In genomic region chr10:131682271-131682962, GRCh38 we compare ENCODE assay signal across 19 cellular contexts.
DNase-seq lines count a peak whose midpoint lies in the region; FAIRE-seq and TF ChIP-seq lines count a peak whose summit lies in the region.
"Had no signal": no experiment of that assay in that cellular context is flagged by ENCODE, and none has a peak within 500 bp of the region (broad histone marks: within the 10 kb centered on the region; RNA-seq: fewer than 3 reads in every experiment).

No MANE protein-coding gene starts in this region.

- H3K4me1 Mint-ChIP-seq in MCF 10A (ENCODE audit: insufficient read depth, unreplicated experiment) = no peaks in the 10 kb centered on the region
- H3K4me1 Mint-ChIP-seq: CD4-positive, alpha-beta memory T cell had no signal

- no peaks in the 10 kb centered on the region for H3K4me1 ChIP-seq in kidney (ENCODE audit: control insufficient read depth in 1 of 2, insufficient read depth in 1 of 2, low read depth in 1 of 2, low read length in 2 of 2)
- no peaks in the 10 kb centered on the region for H3K4me1 ChIP-seq in osteoblast (ENCODE audit: insufficient read depth, low read length)
- H3K4me1 ChIP-seq in sigmoid colon = no peaks in the 10 kb centered on the region
- H3K4me1 ChIP-seq: HAP-1 had no signal

- H4K20me1 ChIP-seq in osteoblast (ENCODE audit: insufficient read depth, low read length) = no peaks in the 10 kb centered on the region

- no peaks in the 10 kb centered on the region for H3K27me3 Mint-ChIP-seq in MCF 10A (ENCODE audit: insufficient read depth, unreplicated experiment)

- no peaks in the 10 kb centered on the region for H3K36me3 Mint-ChIP-seq in MCF 10A (ENCODE audit: insufficient read depth, unreplicated experiment)
- H3K36me3 Mint-ChIP-seq: CD4-positive, alpha-beta memory T cell had no signal

- H3K36me3 ChIP-seq in kidney (ENCODE audit: control insufficient read depth in 1 of 2, insufficient read depth in 2 of 2, low read length in 2 of 2) (no peaks in the 10 kb centered on the region), osteoblast (ENCODE audit: insufficient read depth, low read length) (no peaks in the 10 kb centered on the region), sigmoid colon (no peaks in the 10 kb centered on the region)
- H3K36me3 ChIP-seq: HAP-1 had no signal

- peak; percentile 26 for DNase-seq in kidney
- DNase-seq in osteoblast (ENCODE audit: insufficient read length, low spot score, missing footprints) = peak; percentile 13
- peak; percentile 40 for DNase-seq in sigmoid colon
- no peak for DNase-seq in DMS79 (lab: John Stamatoyannopoulos, UW)
- DNase-seq in MCF 10A (ENCODE audit: unreplicated experiment) = no peak
- DNase-seq in central memory CD4-positive, alpha-beta T cell = no peak
- DNase-seq: C1 segment of cervical spinal cord; Calu3; CD4-positive, alpha-beta memory T cell; COR-L47; DMS153; EL; GDM1; HFFc6 had no signal

- H3K9ac ChIP-seq in kidney (ENCODE audit: low read length in 2 of 2) = no peak overlapping the region

- POLR2A ChIA-PET in MCF 10A (lab: Yijun Ruan, JAX) = no interaction called here

- WGBS in sigmoid colon, 2 donors = 90 to 91% methylated on average over 20 of the region's 20 CpGs

- no peak overlapping the region for H3K4me3 Mint-ChIP-seq in MCF 10A (ENCODE audit: unreplicated experiment)
- H3K4me3 Mint-ChIP-seq: CD4-positive, alpha-beta memory T cell; GM23338; HFFc6 had no signal

- H3K79me2 ChIP-seq in osteoblast (ENCODE audit: insufficient read depth, low read length) = no peaks in the 10 kb centered on the region

- H3K9me3 ChIP-seq in kidney (ENCODE audit: control insufficient read depth in 1 of 2, low read length in 2 of 2) (no peaks in the 10 kb centered on the region), osteoblast (ENCODE audit: low read depth, low read length) (no peaks in the 10 kb centered on the region), sigmoid colon (no peaks in the 10 kb centered on the region)
- H3K9me3 ChIP-seq: HAP-1 had no signal

- no peak for TF ChIP-seq EP300 in sigmoid colon (IDR thresholded peaks at IDR 0.05)

- intact Hi-C loops in kidney (cut with DNase I) (no loop called here), sigmoid colon (cut with DNase I) (no loop called here), MCF 10A (cut with micrococcal nuclease) (no loop called here)

- FAIRE-seq in kidney (lab: Jason Lieb, UNC) = no peak
- FAIRE-seq: GM12878, GM19239, H54 had no signal

- TF ChIP-seq POLR2A in sigmoid colon (IDR thresholded peaks at IDR 0.05) = no peak

- H3K4me2 ChIP-seq in osteoblast (ENCODE audit: insufficient read depth, low read length) = no peak overlapping the region
- H3K4me2 ChIP-seq: GM23338 had no signal

- no peak overlapping the region for H3K4me3 ChIP-seq in kidney (ENCODE audit: low read length in 2 of 2)
- no peak overlapping the region for H3K4me3 ChIP-seq in osteoblast (ENCODE audit: insufficient read depth, low read length)
- H3K4me3 ChIP-seq in sigmoid colon = no peak overlapping the region
- H3K4me3 ChIP-seq: GM12878, GM23338, HAP-1 had no signal

- H3K9me3 Mint-ChIP-seq in MCF 10A (ENCODE audit: unreplicated experiment) = peaks cover 8% of the 10 kb centered on the region
- H3K9me3 Mint-ChIP-seq: GM23338 had no signal

- no peak overlapping the region for H3K27ac Mint-ChIP-seq in MCF 10A (ENCODE audit: low read depth, unreplicated experiment)
- H3K27ac Mint-ChIP-seq: CD4-positive, alpha-beta memory T cell; GM23338; HFFc6 had no signal

- H2AFZ ChIP-seq in osteoblast (ENCODE audit: low read length) = no peak overlapping the region
- H2AFZ ChIP-seq: GM23338 had no signal

- CTCF ChIA-PET in MCF 10A (lab: Yijun Ruan, JAX) = no interaction called here

- H3K27me3 ChIP-seq in osteoblast (ENCODE audit: insufficient read depth, low read length) (no peaks in the 10 kb centered on the region), sigmoid colon (peaks cover 0 to 7% (median 0%) of the 10 kb centered on the region in 3 donors)

- H3K27ac ChIP-seq in kidney (ENCODE audit: low read depth in 2 of 2, low read length in 2 of 2) = no peak overlapping the region
- H3K27ac ChIP-seq in osteoblast (ENCODE audit: low read depth, low read length) = no peak overlapping the region
- H3K27ac ChIP-seq in sigmoid colon = no peak overlapping the region

- BruUV-seq in MCF 10A (replicated peaks; lab: Mats Ljungman, UMichigan) = no TSS peak

- TF ChIP-seq CTCF in kidney (IDR thresholded peaks at IDR 0.05; ENCODE audit: borderline replicate concordance, extremely low read depth, insufficient read depth) = no peak
- TF ChIP-seq CTCF in osteoblast (IDR thresholded peaks at IDR 0.05; ENCODE audit: extremely low read depth, low read depth, low read length) = no peak
- TF ChIP-seq CTCF in sigmoid colon (IDR thresholded peaks at IDR 0.05) = no peak
- no peak for TF ChIP-seq CTCF in MCF 10A (IDR thresholded peaks at IDR 0.05; ENCODE audit: unreplicated experiment)

Comparison
In these comparisons a context has a peak if more than half of its experiments do, and no peak if none do; other contexts are left out.
1. DNase-seq: peak in kidney (single experiment), osteoblast (single experiment) and sigmoid colon (single experiment); none in DMS79 (single experiment), MCF 10A (single experiment) and central memory CD4-positive, alpha-beta T cell (single experiment).